Comparison of ENCODE assay signal across 9 cellular contexts in the genomic region with DNA sequence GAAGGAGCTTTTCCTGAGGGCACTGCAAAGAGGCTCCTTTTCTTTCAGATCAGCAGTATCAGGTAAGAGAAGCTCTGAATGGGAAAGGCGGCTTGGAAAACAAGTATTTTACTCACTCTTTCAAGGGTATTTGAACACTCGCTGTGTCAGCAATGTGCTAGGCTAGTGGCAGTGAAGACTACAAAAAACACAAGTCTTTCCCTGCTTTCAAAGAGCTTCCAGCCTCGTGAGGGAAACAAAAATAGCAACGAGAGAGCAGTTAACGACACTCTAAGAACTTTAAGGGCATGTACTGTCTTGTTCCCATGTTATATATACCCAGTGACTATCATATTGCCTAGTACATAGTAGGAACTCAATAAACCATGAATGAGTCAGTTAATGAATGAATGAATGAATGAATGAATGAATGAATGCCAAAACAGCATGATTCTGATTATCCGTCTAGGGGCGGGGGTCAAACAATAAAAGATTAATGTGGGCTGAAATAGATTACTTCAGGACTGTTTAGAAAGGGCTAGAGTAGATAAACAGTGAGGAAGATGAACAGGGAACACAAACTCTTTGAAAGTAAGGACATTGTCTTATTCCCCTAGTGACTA. TPM values are rescaled to one million over a fixed set of nuclear protein-coding genes. Genes with fewer than 3 reads are reported as not detected.
A peak's percentile ranks its signal among the peaks of the same experiment; 100 is the strongest.
DNase-seq lines count a peak whose midpoint lies in the region; ATAC-seq, FAIRE-seq and TF ChIP-seq lines count a peak whose summit lies in the region.
"Had no signal": no experiment of that assay in that cellular context is flagged by ENCODE, and none has a peak within 500 bp of the region (broad histone marks: within the 10 kb centered on the region; RNA-seq: fewer than 3 reads in every experiment).

No MANE protein-coding gene starts in this region.

- H3K9me3 ChIP-seq in BLaER1, result no peaks in the 10 kb centered on the region
- no peaks in the 10 kb centered on the region for H3K9me3 ChIP-seq in muscle layer of colon (ENCODE audit: low read length)

- ATAC-seq in HG03342 (IDR thresholded peaks at IDR 0.05; ENCODE audit: unreplicated experiment) (peak; percentile 2), HG03457 (IDR thresholded peaks at IDR 0.05; ENCODE audit: unreplicated experiment) (no peak)

- no peaks in the 10 kb centered on the region for H3K27me3 ChIP-seq in BLaER1
- H3K27me3 ChIP-seq in bronchial epithelial cell (ENCODE audit: control insufficient read depth, insufficient read depth, low read length), result no peaks in the 10 kb centered on the region
- H3K27me3 ChIP-seq in muscle layer of colon (ENCODE audit: control insufficient read depth in 1 of 2, insufficient read depth in 2 of 2, low read length in 2 of 2), result no peaks in the 10 kb centered on the region

- H3K9ac ChIP-seq in BLaER1, result no peak overlapping the region
- peak overlapping the region; percentile 55 for H3K9ac ChIP-seq in muscle layer of colon (ENCODE audit: low read length)

- H3K4me3 ChIP-seq in BLaER1 (peak overlapping the region; percentile 65; the same call in 1 of the 2 replicates), bronchial epithelial cell (ENCODE audit: low read depth, low read length) (peak overlapping the region; percentile 43), muscle layer of colon (ENCODE audit: low read depth in 1 of 2, low read length in 2 of 2) (peak overlapping the region; percentile 28 to 77)

- no peaks in the 10 kb centered on the region for H3K36me3 ChIP-seq in BLaER1
- H3K36me3 ChIP-seq in bronchial epithelial cell (ENCODE audit: control insufficient read depth, insufficient read depth, low read length), result no peaks in the 10 kb centered on the region
- no peaks in the 10 kb centered on the region for H3K36me3 ChIP-seq in muscle layer of colon (ENCODE audit: insufficient read depth, low read length)

- FAIRE-seq in bronchial epithelial cell (lab: Jason Lieb, UNC), result no peak

- DNase-seq in bronchial epithelial cell (ENCODE audit: low read depth) (peak; percentile 59), kidney tubule cell (ENCODE audit: low spot score) (no peak), dedifferentiated amniotic fluid mesenchymal stem cell (ENCODE audit: extremely low spot score) (no peak), GDM1 (lab: John Stamatoyannopoulos, UW) (no peak)

- H3K27ac ChIP-seq in BLaER1 (no peak overlapping the region), muscle layer of colon (ENCODE audit: low read depth, low read length) (no peak overlapping the region)

- H3K4me1 ChIP-seq in BLaER1 (peaks cover 18% of the 10 kb centered on the region), muscle layer of colon (ENCODE audit: insufficient read depth, low read length) (peaks cover 10% of the 10 kb centered on the region)

- H3K4me2 ChIP-seq in BLaER1, result peak overlapping the region; percentile 94

- TF ChIP-seq CTCF in bronchial epithelial cell (IDR thresholded peaks at IDR 0.05; ENCODE audit: insufficient read depth, low read length, severe bottlenecking), result no peak

- no peaks in the 10 kb centered on the region for H4K20me1 ChIP-seq in BLaER1

RNA-seq across cellular contexts. Expression of a gene that starts 14.2 kb away (rescaled TPM):
- 2.4 and 4.6 TPM in 2 replicates for total RNA-seq in bronchial epithelial cell
- total RNA-seq: temporal lobe had no signal
